16 cellular contexts compared by ENCODE assay signal in the genomic region with DNA sequence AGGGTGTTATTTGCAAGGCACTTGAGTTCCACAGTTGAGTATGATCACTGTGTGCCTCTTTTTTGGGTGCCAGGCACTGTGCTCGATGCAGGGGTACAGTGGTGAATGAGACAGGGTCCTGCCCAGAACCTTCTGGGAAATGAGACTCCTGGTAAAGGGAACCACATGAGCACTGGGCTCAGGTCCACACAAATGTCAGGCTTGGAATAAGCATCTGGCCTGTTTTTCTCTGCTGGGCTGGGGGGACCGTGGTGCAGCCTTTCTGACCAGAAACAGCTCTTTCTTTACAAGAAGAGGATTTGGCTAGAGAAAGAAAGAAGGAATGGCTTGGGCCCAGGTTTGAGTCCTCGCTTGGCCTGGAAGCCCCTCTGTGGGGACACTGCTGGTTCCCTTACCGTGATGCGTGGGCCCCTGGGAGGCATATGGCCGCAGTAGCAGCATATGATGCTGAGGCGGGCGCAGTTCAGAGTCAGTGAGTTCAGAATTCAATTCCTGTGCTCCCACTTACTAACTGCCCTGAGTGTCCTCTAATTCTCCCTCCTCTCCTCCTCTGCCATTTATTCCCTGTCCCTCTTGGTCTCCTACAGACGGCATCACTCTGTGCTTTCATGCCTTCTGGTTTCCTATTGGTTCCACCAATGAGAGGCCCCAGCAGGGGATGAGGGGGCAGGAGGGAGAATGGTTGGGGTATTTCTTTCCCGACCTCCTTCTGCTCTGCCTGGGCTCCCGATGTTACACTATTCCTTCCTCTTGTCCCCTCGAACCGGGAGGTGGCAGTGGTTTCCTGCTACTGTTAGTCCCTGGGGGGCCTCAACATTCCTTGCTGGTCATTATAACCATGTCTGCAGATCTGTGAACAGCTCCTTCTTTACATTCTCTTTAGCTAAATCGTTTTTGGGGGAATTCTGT. TPM values are rescaled to one million over a fixed set of nuclear protein-coding genes. Genes with fewer than 3 reads are reported as not detected.
A peak's percentile ranks its signal among the peaks of the same experiment; 100 is the strongest.
DNase-seq lines count a peak whose midpoint lies in the region; ATAC-seq and TF ChIP-seq lines count a peak whose summit lies in the region.
"Had no signal": no experiment of that assay in that cellular context is flagged by ENCODE, and none has a peak within 500 bp of the region (broad histone marks: within the 10 kb centered on the region; RNA-seq: fewer than 3 reads in every experiment).

No MANE protein-coding gene starts in this region.

- peaks cover 13% of the 10 kb centered on the region for H3F3A ChIP-seq in neural progenitor cell (ENCODE audit: low read depth)

- H3K27me3 ChIP-seq in brain microvascular endothelial cell (replicated peaks), result peaks cover 55% of the 10 kb centered on the region
- H3K27me3 ChIP-seq in neural progenitor cell, result peaks cover 37% of the 10 kb centered on the region
- peaks cover 74 to 75% of the 10 kb centered on the region in 2 experiments for H3K27me3 ChIP-seq in mesenchymal stem cell (ENCODE audit: control insufficient read depth in 1 of 2, insufficient read depth in 1 of 2, low read length in 2 of 2)

- no peak overlapping the region for H3K4me3 Mint-ChIP-seq in neural progenitor cell
- H3K4me3 Mint-ChIP-seq: activated CD8-positive, alpha-beta memory T cell treated with anti-CD3 and anti-CD28 coated beads, Interleukin-2, amount 10 ng/mL, durations not matched to agents 7 days and 5 days; IgD-negative memory B cell had no signal

- peaks cover 9% of the 10 kb centered on the region for H3K27me3 Mint-ChIP-seq in neural progenitor cell (ENCODE audit: insufficient read depth, low read depth)

- H2AK5ac ChIP-seq in mesenchymal stem cell (ENCODE audit: low read length, severe bottlenecking), result no peak overlapping the region

- H3K18ac ChIP-seq in mesenchymal stem cell (ENCODE audit: low read depth in 1 of 2, low read length in 2 of 2), result no peak overlapping the region

- 52% methylated on average over 14 of the region's 14 CpGs for WGBS in mesenchymal stem cell

- H3K4me2 ChIP-seq in neural progenitor cell (peak overlapping the region; percentile 46), mesenchymal stem cell (ENCODE audit: low read length, poor library complexity, severe bottlenecking) (no peak overlapping the region)

- peak overlapping the region; percentile 2 for H2AFZ ChIP-seq in neural progenitor cell (replicated peaks)
- H2AFZ ChIP-seq in mesenchymal stem cell (ENCODE audit: low read depth, low read length), result no peak overlapping the region

- H4K20me1 ChIP-seq in neural progenitor cell (ENCODE audit: low read depth), result no peaks in the 10 kb centered on the region

- in situ Hi-C loops in Caki2 (cut with HindIII; ENCODE audit: low pct_unique_long_range_greater_than_20kb, low sequenced_read_pairs) (no loop called here), GM13977 (cut with MboI; ENCODE audit: low pct_unique_long_range_greater_than_20kb, low sequenced_read_pairs, unreplicated experiment) (no loop called here), brain microvascular endothelial cell (cut with HindIII; ENCODE audit: low pct_ligation_motif_present, low sequenced_read_pairs) (loop anchor here (10.0 to 25.0 kb wide), 2 partner anchors 55 to 167 kb away; no protein-coding TSS in a partner anchor)

- H4K8ac ChIP-seq in mesenchymal stem cell (ENCODE audit: low read length), result no peak overlapping the region

- H2BK15ac ChIP-seq in mesenchymal stem cell (ENCODE audit: low read depth, poor library complexity, severe bottlenecking), result no peak overlapping the region

- H3K4me1 Mint-ChIP-seq in neural progenitor cell, result peaks cover 27% of the 10 kb centered on the region

- no peaks in the 10 kb centered on the region for H3K79me2 ChIP-seq in neural progenitor cell (ENCODE audit: low read depth)

- no peak overlapping the region for H2BK12ac ChIP-seq in mesenchymal stem cell (ENCODE audit: low read length in 2 of 2)

- H3K9ac ChIP-seq in neural progenitor cell (no peak overlapping the region), mesenchymal stem cell (ENCODE audit: low read length) (no peak overlapping the region)

- no peak overlapping the region for H2BK5ac ChIP-seq in mesenchymal stem cell (ENCODE audit: low read depth, low read length, poor library complexity, severe bottlenecking)

- no peak overlapping the region for H3K14ac ChIP-seq in mesenchymal stem cell (ENCODE audit: low read length in 2 of 2)

- H3K9me3 Mint-ChIP-seq in neural progenitor cell, result peaks cover 5% of the 10 kb centered on the region
- H3K9me3 Mint-ChIP-seq: activated naive CD4-positive, alpha-beta T cell treated with anti-CD3 and anti-CD28 coated beads, Interleukin-2, amount 50 U/mL, for 72 hours; IgD-negative memory B cell had no signal

- H3K9me3 ChIP-seq in neural progenitor cell (ENCODE audit: low read depth) (no peaks in the 10 kb centered on the region), mesenchymal stem cell (ENCODE audit: control insufficient read depth, low read length) (no peaks in the 10 kb centered on the region)
- H3K9me3 ChIP-seq: Caco-2 had no signal

- peak overlapping the region; percentile 42 for H3K27ac Mint-ChIP-seq in neural progenitor cell
- H3K27ac Mint-ChIP-seq: activated CD8-positive, alpha-beta memory T cell treated with anti-CD3 and anti-CD28 coated beads, Interleukin-2, amount 10 ng/mL, durations not matched to agents 7 days and 5 days; activated naive CD4-positive, alpha-beta T cell treated with anti-CD3 and anti-CD28 coated beads, Interleukin-2, amount 50 U/mL, for 72 hours; IgD-negative memory B cell had no signal

- no peak overlapping the region for H2BK120ac ChIP-seq in mesenchymal stem cell (ENCODE audit: low read depth, low read length)

- DNase-seq in Caki2 (ENCODE audit: low read depth) (peak; percentile 47), GM13977 (ENCODE audit: low spot score) (no peak), brain microvascular endothelial cell (no peak), neural progenitor cell (ENCODE audit: low spot score) (peak; percentile 65), mesenchymal stem cell (no peak)
- DNase-seq in stimulated activated CD4-positive, alpha-beta T cell treated with anti-CD3 and anti-CD28 coated beads, Interleukin-1b, Interleukin-23, amount 100 ng/mL, for 48 hours, result no peak
- DNase-seq: activated CD8-positive, alpha-beta memory T cell treated with anti-CD3 and anti-CD28 coated beads, Interleukin-2, amount 10 ng/mL, durations not matched to agents 7 days and 5 days; left ventricle myocardium superior; NCI-H1417 treated with DMSO at 0.1 percent for 48 hours; SHP77 treated with DMSO at 0.1 percent for 48 hours had no signal

- H3K27ac ChIP-seq in brain microvascular endothelial cell, result no peak overlapping the region
- no peak overlapping the region for H3K27ac ChIP-seq in neural progenitor cell
- H3K27ac ChIP-seq in mesenchymal stem cell (ENCODE audit: low read length, poor library complexity, severe bottlenecking), result no peak overlapping the region
- H3K27ac ChIP-seq: skin epidermis had no signal

- H3K4me1 ChIP-seq in neural progenitor cell (peaks cover 23% of the 10 kb centered on the region), mesenchymal stem cell (ENCODE audit: control insufficient read depth, insufficient read depth, low read depth, low read length) (peaks cover 17% of the 10 kb centered on the region)
- H3K4me1 ChIP-seq: Caco-2 had no signal

- no peak overlapping the region for H3K23ac ChIP-seq in mesenchymal stem cell (ENCODE audit: low read length in 2 of 2)

- H3K4me3 ChIP-seq in brain microvascular endothelial cell (ENCODE audit: low read depth, low read length) (no peak overlapping the region), neural progenitor cell (peak overlapping the region; percentile 6), mesenchymal stem cell (ENCODE audit: insufficient read depth in 1 of 2, low read depth in 1 of 2, low read length in 2 of 2) (no peak overlapping the region)
- H3K4me3 ChIP-seq: skin epidermis had no signal

- H3K36me3 Mint-ChIP-seq in neural progenitor cell, result no peaks in the 10 kb centered on the region
- H3K36me3 Mint-ChIP-seq: activated CD8-positive, alpha-beta memory T cell treated with anti-CD3 and anti-CD28 coated beads, Interleukin-2, amount 10 ng/mL, durations not matched to agents 7 days and 5 days; activated naive CD4-positive, alpha-beta T cell treated with anti-CD3 and anti-CD28 coated beads, Interleukin-2, amount 50 U/mL, for 72 hours had no signal

- ATAC-seq in GM18520 (IDR thresholded peaks at IDR 0.05; ENCODE audit: unreplicated experiment), result no peak
- ATAC-seq: activated CD8-positive, alpha-beta memory T cell treated with anti-CD3 and anti-CD28 coated beads, Interleukin-2, amount 10 ng/mL, durations not matched to agents 7 days and 5 days; activated naive CD4-positive, alpha-beta T cell treated with anti-CD3 and anti-CD28 coated beads, Interleukin-2, amount 50 U/mL, for 72 hours; left ventricle myocardium superior had no signal

- H3K36me3 ChIP-seq in brain microvascular endothelial cell (replicated peaks) (no peaks in the 10 kb centered on the region), neural progenitor cell (no peaks in the 10 kb centered on the region), mesenchymal stem cell (ENCODE audit: control insufficient read depth in 1 of 2, insufficient read depth in 2 of 2, low read depth in 1 of 2, low read length in 2 of 2) (no peaks in the 10 kb centered on the region)

- H3K4ac ChIP-seq in mesenchymal stem cell (ENCODE audit: low read depth in 1 of 2, low read length in 2 of 2), result no peak overlapping the region

- TF ChIP-seq CTCF in GM13977 (IDR thresholded peaks at IDR 0.05; ENCODE audit: extremely low read depth, insufficient read depth, missing control alignments) (peak; percentile 9), brain microvascular endothelial cell (IDR thresholded peaks at IDR 0.05; ENCODE audit: low read depth, low read length, missing control alignments) (peak; percentile 17), neural progenitor cell (IDR thresholded peaks at IDR 0.05) (peak; percentile 27)

- H4K91ac ChIP-seq in mesenchymal stem cell (ENCODE audit: low read length), result no peak overlapping the region

- no peaks in the 10 kb centered on the region for H3K79me1 ChIP-seq in mesenchymal stem cell (replicated peaks; ENCODE audit: low read length, poor library complexity, severe bottlenecking)

RNA-seq across cellular contexts. Expression of gene KCP, which starts 9.6 kb away (rescaled TPM):
- 2.1 and 5.1 TPM in 2 replicates for total RNA-seq in Caki2 (2014; rRNA removed; shearing (Covaris generic); ENCODE audit: low replicate concordance)
- total RNA-seq in neural progenitor cell (ENCODE audit: low replicate concordance), result 0.06 and 3.5 TPM in 2 replicates
- 3.4 TPM for polyA plus RNA-seq in mesenchymal stem cell (2013, experiment 1 of 2)
- 3.1 TPM for polyA plus RNA-seq in mesenchymal stem cell (2013, experiment 2 of 2)

RNA-seq across cellular contexts. Expression of gene IRF5, which starts 17.6 kb away (rescaled TPM):
- 73.4 and 92.1 TPM in 2 replicates for total RNA-seq in Caki2 (2014; rRNA removed; shearing (Covaris generic); ENCODE audit: low replicate concordance)
- total RNA-seq in neural progenitor cell (ENCODE audit: low replicate concordance), result 0.22 and 0.28 TPM in 2 replicates
- not detected for polyA plus RNA-seq in mesenchymal stem cell (2013, experiment 1 of 2)
- polyA plus RNA-seq in mesenchymal stem cell (2013, experiment 2 of 2), result not detected
- polyA plus RNA-seq: neural cell had no signal

RNA-seq across cellular contexts. Expression of gene ATP6V1F, which starts 57.5 kb away (rescaled TPM):
- total RNA-seq in Caki2 (2014; rRNA removed; shearing (Covaris generic); ENCODE audit: low replicate concordance), result 168 and 191 TPM in 2 replicates
- total RNA-seq in neural progenitor cell (ENCODE audit: low replicate concordance), result 61.4 and 81.8 TPM in 2 replicates
- 413 TPM for polyA plus RNA-seq in mesenchymal stem cell (2013, experiment 1 of 2)
- polyA plus RNA-seq in mesenchymal stem cell (2013, experiment 2 of 2), result 407 TPM

Comparison
In these comparisons a context has a peak if more than half of its experiments do, and no peak if none do; other contexts are left out.
1. DNase-seq: peak in Caki2 (single experiment) and neural progenitor cell (single experiment); none in GM13977 (single experiment), brain microvascular endothelial cell (single experiment), stimulated activated CD4-positive, alpha-beta T cell treated with anti-CD3 and anti-CD28 coated beads, Interleukin-1b, Interleukin-23, amount 100 ng/mL, for 48 hours (single experiment) and mesenchymal stem cell (single experiment).
2. RNA of gene IRF5, which starts 17.6 kb away (total RNA-seq): 73.4 to 92.1 TPM in Caki2; 0.22 to 0.28 TPM in neural progenitor cell; every median in the first group is over 10 times any median in the second.
3. Peak in every context shown above with its lines, with median percentiles within 50 percentile points of each other: CTCF ChIP-seq.